Comparison of ENCODE assay signal across 8 cellular contexts in genomic region chr1:229579101-229579651, GRCh38. TPM values are rescaled to one million over a fixed set of nuclear protein-coding genes. Genes with fewer than 3 reads are reported as not detected.
DNase-seq lines count a peak whose midpoint lies in the region; ATAC-seq and TF ChIP-seq lines count a peak whose summit lies in the region.

No MANE protein-coding gene starts in this region.

- H3K4me1 ChIP-seq in OCI-LY1 (ENCODE audit: insufficient read depth, low read length, severe bottlenecking): peaks cover 16% of the 10 kb centered on the region

- H4K20me1 ChIP-seq in OCI-LY1 (ENCODE audit: insufficient read depth, low read length) (no peaks in the 10 kb centered on the region), neural cell (ENCODE audit: insufficient read depth) (no peaks in the 10 kb centered on the region)

- H3K4me2 ChIP-seq in OCI-LY1 (ENCODE audit: low read length) (peak overlapping the region; percentile 50), neural cell (ENCODE audit: low read length) (no peak overlapping the region)

- H3K27me3 ChIP-seq in OCI-LY1 (ENCODE audit: insufficient read depth, low read length) (no peaks in the 10 kb centered on the region), neural cell (ENCODE audit: insufficient read depth, low read depth, low read length) (no peaks in the 10 kb centered on the region)

- peak overlapping the region; percentile 34 for H3K4me3 ChIP-seq in OCI-LY1 (ENCODE audit: low read depth, low read length, poor library complexity, severe bottlenecking)
- H3K4me3 ChIP-seq in neural cell (ENCODE audit: low read length): no peak overlapping the region

- TF ChIP-seq EP300 in neural cell (conservative IDR thresholded peaks at IDR 0.05; ENCODE audit: poor library complexity, severe bottlenecking): no peak

- H2AFZ ChIP-seq in OCI-LY1 (ENCODE audit: low read length) (no peak overlapping the region), neural cell (ENCODE audit: low read depth, low read length) (no peak overlapping the region)

- peaks cover 2% of the 10 kb centered on the region for H3K27me3 Mint-ChIP-seq in endothelial cell (ENCODE audit: unreplicated experiment)

- no peaks in the 10 kb centered on the region for H3F3A ChIP-seq in OCI-LY1 (ENCODE audit: insufficient read depth, low read length)
- no peaks in the 10 kb centered on the region for H3F3A ChIP-seq in neural cell (ENCODE audit: insufficient read depth, low read length, poor library complexity, severe bottlenecking)

- peak; percentile 53 for ATAC-seq in HG03520 (IDR thresholded peaks at IDR 0.05; ENCODE audit: unreplicated experiment)

- H3K27ac ChIP-seq in OCI-LY1 (ENCODE audit: low read depth, low read length, poor library complexity, severe bottlenecking) (peak overlapping the region; percentile 9), neural cell (ENCODE audit: low read length) (no peak overlapping the region)

- H3K27ac Mint-ChIP-seq in endothelial cell (ENCODE audit: unreplicated experiment): peak overlapping the region; percentile 94

- TF ChIP-seq RAD21 in neural cell (conservative IDR thresholded peaks at IDR 0.05): no peak

- no peak overlapping the region; the same call in 1 of the 2 replicates for H3K9ac ChIP-seq in OCI-LY1 (ENCODE audit: low read length)
- peak overlapping the region; percentile 21 for H3K9ac ChIP-seq in neural cell (ENCODE audit: low read length)

- peaks cover 10% of the 10 kb centered on the region for H3K4me1 Mint-ChIP-seq in endothelial cell (ENCODE audit: unreplicated experiment)

- no peaks in the 10 kb centered on the region for H3K9me3 Mint-ChIP-seq in endothelial cell (ENCODE audit: unreplicated experiment)

- no peak overlapping the region for H3K4me3 Mint-ChIP-seq in endothelial cell (ENCODE audit: unreplicated experiment)

- no peak for TF ChIP-seq CTCF in OCI-LY1 (IDR thresholded peaks at IDR 0.05; ENCODE audit: low read length)
- TF ChIP-seq CTCF in endothelial cell (IDR thresholded peaks at IDR 0.05; ENCODE audit: unreplicated experiment): no peak
- TF ChIP-seq CTCF in neural cell (IDR thresholded peaks at IDR 0.05; ENCODE audit: poor library complexity, severe bottlenecking): no peak

- H3K9me3 ChIP-seq in OCI-LY1 (ENCODE audit: low read length): no peaks in the 10 kb centered on the region
- H3K9me3 ChIP-seq in neural cell (ENCODE audit: low read length): no peaks in the 10 kb centered on the region

- H3K36me3 ChIP-seq in OCI-LY1 (ENCODE audit: insufficient read depth, low read length) (no peaks in the 10 kb centered on the region), neural cell (ENCODE audit: insufficient read depth, low read length) (no peaks in the 10 kb centered on the region)

- DNase-seq in NCI-H82 (lab: John Stamatoyannopoulos, UW) (peak; percentile 49), NCI-H82 treated with DMSO at 0.1 percent for 48 hours (lab: John Stamatoyannopoulos, UW; ENCODE audit: unreplicated experiment) (no peak), endothelial cell (ENCODE audit: low spot score) (peak; percentile 28), HPDE6-E6E7 (ENCODE audit: extremely low spot score) (no peak)
- DNase-seq in activated CD8-positive, alpha-beta memory T cell treated with anti-CD3 and anti-CD28 coated beads for 24 hours: no peak

- H3K79me2 ChIP-seq in OCI-LY1 (ENCODE audit: insufficient read depth, low read length) (no peaks in the 10 kb centered on the region), neural cell (replicated peaks; ENCODE audit: insufficient read depth, low read length) (no peaks in the 10 kb centered on the region)

- no peaks in the 10 kb centered on the region for H3K36me3 Mint-ChIP-seq in endothelial cell (ENCODE audit: low read depth, unreplicated experiment)

- H3K9me2 ChIP-seq in OCI-LY1 (ENCODE audit: low read depth, low read length) (no peaks in the 10 kb centered on the region), neural cell (ENCODE audit: insufficient read depth, low read length) (no peaks in the 10 kb centered on the region)

TF ChIP-seq in neural cell, 6 proteins besides CTCF, POLR2A, EP300 and RAD21:
- no peak for TF ChIP-seq EZH2 (IDR thresholded peaks at IDR 0.05; ENCODE audit: borderline replicate concordance, insufficient read depth, low read length, poor library complexity, severe bottlenecking)
- TF ChIP-seq REST (IDR thresholded peaks at IDR 0.05; ENCODE audit: borderline replicate concordance): no peak
- TF ChIP-seq MXI1 (conservative IDR thresholded peaks at IDR 0.05; ENCODE audit: poor library complexity, severe bottlenecking): no peak
- no peak for TF ChIP-seq POLR2AphosphoS5 (IDR thresholded peaks at IDR 0.05)
- TF ChIP-seq TAF1 (IDR thresholded peaks at IDR 0.05; ENCODE audit: low read depth): no peak
- no peak for TF ChIP-seq SMC3 (conservative IDR thresholded peaks at IDR 0.05; ENCODE audit: poor library complexity)
TF ChIP-seq in neural cell: peak in this region for 0.

RNA-seq across cellular contexts. Expression of gene ABCB10, which starts 20.7 kb away (rescaled TPM):
- total RNA-seq in endothelial cell (ENCODE audit: unreplicated experiment): 18.3 TPM
- polyA plus RNA-seq in neural cell: 27.9 and 31.4 TPM in 2 replicates
- polyA minus RNA-seq in neural cell: 18.9 and 20.9 TPM in 2 replicates

RNA-seq across cellular contexts. Expression of gene TAF5L, which starts 46.7 kb away (rescaled TPM):
- total RNA-seq in endothelial cell (ENCODE audit: unreplicated experiment): 25.3 TPM
- 18.5 and 22.6 TPM in 2 replicates for polyA plus RNA-seq in neural cell
- 29.5 and 31.4 TPM in 2 replicates for polyA minus RNA-seq in neural cell

RNA-seq across cellular contexts. Expression of gene URB2, which starts 46.9 kb away (rescaled TPM):
- 10.6 TPM for total RNA-seq in endothelial cell (ENCODE audit: unreplicated experiment)
- 5.1 and 5.7 TPM in 2 replicates for polyA plus RNA-seq in neural cell
- polyA minus RNA-seq in neural cell: 17.5 and 18.0 TPM in 2 replicates

Comparison
In these comparisons a context has a peak if more than half of its experiments do, and no peak if none do; other contexts are left out.
1. DNase-seq: peak in NCI-H82 (single experiment) and endothelial cell (single experiment); none in NCI-H82 treated with DMSO at 0.1 percent for 48 hours (single experiment), HPDE6-E6E7 (single experiment) and activated CD8-positive, alpha-beta memory T cell treated with anti-CD3 and anti-CD28 coated beads for 24 hours (single experiment).